9 cellular contexts compared by ENCODE assay signal in the genomic region with DNA sequence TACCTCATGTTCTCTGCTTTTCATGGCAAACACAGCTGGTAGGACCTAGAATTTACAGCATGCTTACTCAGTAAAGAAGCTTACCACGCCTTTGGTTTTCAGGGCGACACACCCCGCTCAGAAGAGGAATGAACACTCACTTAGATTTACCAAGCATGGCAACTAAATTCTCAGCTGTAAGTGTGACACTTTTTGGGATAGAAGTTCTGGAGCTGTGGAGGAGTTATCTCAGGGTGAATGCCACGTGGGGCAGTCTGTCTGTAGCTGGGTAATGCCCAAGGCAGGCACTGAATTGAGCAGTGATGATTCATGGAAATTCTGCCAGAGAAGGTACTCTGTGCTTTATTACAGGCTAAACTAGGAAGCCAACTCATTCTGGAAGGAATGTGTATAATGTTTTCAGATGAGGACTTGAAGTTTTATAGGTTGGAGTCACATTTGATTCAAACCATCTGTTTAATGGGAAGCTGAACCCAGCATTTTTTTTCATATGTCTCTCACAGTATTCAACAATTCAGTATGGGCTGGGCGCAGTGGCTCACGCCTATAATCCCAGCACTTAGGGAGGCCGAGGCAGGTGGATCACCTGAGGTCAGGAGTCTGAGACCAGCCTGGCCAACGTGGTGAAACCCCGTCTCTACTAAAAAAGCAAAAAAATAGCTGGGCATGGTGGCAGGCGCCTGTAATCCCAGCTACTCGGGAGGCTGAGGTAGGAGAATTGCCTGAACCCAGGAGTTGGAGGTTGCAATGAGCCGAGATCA.
DNase-seq lines count a peak whose midpoint lies in the region; TF ChIP-seq lines count a peak whose summit lies in the region.
"Had no signal": no experiment of that assay in that cellular context is flagged by ENCODE, and none has a peak within 500 bp of the region (broad histone marks: within the 10 kb centered on the region; RNA-seq: fewer than 3 reads in every experiment).

No MANE protein-coding gene starts in this region.

- H3K4me3 Mint-ChIP-seq in T-helper 2 cell treated with Interferon-gamma antibody and Interleukin-4, amounts not matched to agents 5 μg/mL and 100 μg/mL, for 36 hours = no peak overlapping the region
- H3K4me3 Mint-ChIP-seq: WTC11 had no signal

- DNase-seq in HCEC 1CT (peak; percentile 99), hepatic stellate cell (ENCODE audit: low spot score) (peak; percentile 82), stromal cell of bone marrow (ENCODE audit: low read depth) (peak; percentile 98), HUDEP-2 (lab: John Stamatoyannopoulos, UW; ENCODE audit: unreplicated experiment in 76 of 76) (no peak), GM13976 (ENCODE audit: low spot score) (no peak), activated T-cell treated with anti-CD3 and anti-CD28 coated beads for 4 hours (no peak)
- DNase-seq in T-helper 2 cell treated with Interferon-gamma antibody and Interleukin-4, amounts not matched to agents 5 μg/mL and 100 μg/mL, for 36 hours (ENCODE audit: low spot score) = no peak

- H3K36me3 Mint-ChIP-seq in T-helper 2 cell treated with Interferon-gamma antibody and Interleukin-4, amounts not matched to agents 5 μg/mL and 100 μg/mL, for 36 hours (ENCODE audit: low read depth) = peaks cover 6% of the 10 kb centered on the region

- H3K4me3 ChIP-seq in WI38 (ENCODE audit: low read depth, low read length) = peak overlapping the region; percentile 38; the same call in 1 of the 2 replicates

- H3K27ac Mint-ChIP-seq in T-helper 2 cell treated with Interferon-gamma antibody and Interleukin-4, amounts not matched to agents 5 μg/mL and 100 μg/mL, for 36 hours = no peak overlapping the region
- H3K27ac Mint-ChIP-seq: WTC11 had no signal

- no peak for TF ChIP-seq CTCF in WI38 (IDR thresholded peaks at IDR 0.05; ENCODE audit: low read depth, low read length)
- no peak for TF ChIP-seq CTCF in GM13976 (IDR thresholded peaks at IDR 0.05; ENCODE audit: borderline replicate concordance, control extremely low read depth, extremely low read depth, insufficient read depth, missing control alignments)

- peaks cover 12% of the 10 kb centered on the region for H3K4me1 Mint-ChIP-seq in T-helper 2 cell treated with Interferon-gamma antibody and Interleukin-4, amounts not matched to agents 5 μg/mL and 100 μg/mL, for 36 hours (ENCODE audit: low read depth)

- H3K27me3 Mint-ChIP-seq in T-helper 2 cell treated with Interferon-gamma antibody and Interleukin-4, amounts not matched to agents 5 μg/mL and 100 μg/mL, for 36 hours (ENCODE audit: low read depth) = peaks cover 3% of the 10 kb centered on the region

- H3K9me3 Mint-ChIP-seq in T-helper 2 cell treated with Interferon-gamma antibody and Interleukin-4, amounts not matched to agents 5 μg/mL and 100 μg/mL, for 36 hours = no peaks in the 10 kb centered on the region

- in situ Hi-C loops in GM13976 (cut with MboI; ENCODE audit: low sequenced_read_pairs, unreplicated experiment) = loop anchor here (25.0 kb wide), 3 partner anchors 127 to 677 kb away; a partner anchor contains a TSS

Comparison
In these comparisons a context has a peak if more than half of its experiments do, and no peak if none do; other contexts are left out.
1. DNase-seq: peak in HCEC 1CT (single experiment), hepatic stellate cell (single experiment) and stromal cell of bone marrow (single experiment); none in HUDEP-2 (0 of 76), GM13976 (single experiment), T-helper 2 cell treated with Interferon-gamma antibody and Interleukin-4, amounts not matched to agents 5 μg/mL and 100 μg/mL, for 36 hours (single experiment) and activated T-cell treated with anti-CD3 and anti-CD28 coated beads for 4 hours (single experiment).